ENCODE assay signal across 13 cellular contexts in genomic region chr2:160910681-160911080, GRCh38.
A peak's percentile ranks its signal among the peaks of the same experiment; 100 is the strongest.
DNase-seq lines count a peak whose midpoint lies in the region; ATAC-seq and TF ChIP-seq lines count a peak whose summit lies in the region.
"Had no signal": no experiment of that assay in that cellular context is flagged by ENCODE, and none has a peak within 500 bp of the region (broad histone marks: within the 10 kb centered on the region; RNA-seq: fewer than 3 reads in every experiment).

No MANE protein-coding gene starts in this region.

- no peak overlapping the region for H3K4ac ChIP-seq in neuronal stem cell (ENCODE audit: low read length)

- H4K91ac ChIP-seq in neuronal stem cell (ENCODE audit: low read depth, low read length, poor library complexity): no peak overlapping the region

- no peaks in the 10 kb centered on the region for H3K36me3 ChIP-seq in SK-N-SH (replicated peaks in 1 of 2; ENCODE audit: control insufficient read depth in 1 of 2, insufficient read depth in 2 of 2, low read length in 1 of 2)
- H3K36me3 ChIP-seq in neuronal stem cell (replicated peaks in 1 of 2; ENCODE audit: control insufficient read depth in 2 of 2, insufficient read depth in 2 of 2, low read length in 2 of 2): no peaks in the 10 kb centered on the region

- no peaks in the 10 kb centered on the region for H3K9me3 Mint-ChIP-seq in activated CD4-positive, alpha-beta memory T cell treated with anti-CD3 and anti-CD28 coated beads for 36 hours
- H3K9me3 Mint-ChIP-seq: dendritic cell treated with granulocyte-macrophage colony-stimulating factor and Interleukin-4, amounts not matched to agents 40 ng/mL and 50 ng/mL, for 4 days had no signal

- 22% methylated on average over 2 of the region's 2 CpGs for WGBS in SK-N-SH (ENCODE audit: low lambda C conversion rate)
- no CpG with 5 or more reads among the region's 2 CpGs for WGBS in neuronal stem cell (ENCODE audit: extremely low coverage in 2 of 2, insufficient read length in 2 of 2, insufficient replicate concordance in 1 of 2), 2 donors

- no peak overlapping the region for H2BK5ac ChIP-seq in neuronal stem cell (ENCODE audit: low read length)

- no peak overlapping the region for H3K23ac ChIP-seq in neuronal stem cell (ENCODE audit: low read depth, low read length, poor library complexity)

- TF ChIP-seq EP300 in SK-N-SH (IDR thresholded peaks at IDR 0.05; ENCODE audit: borderline replicate concordance in 1 of 2, low read depth in 1 of 2, low read length in 1 of 2): no peak

- no peak overlapping the region for H4K8ac ChIP-seq in neuronal stem cell (ENCODE audit: low read depth, low read length)

- H3K27ac ChIP-seq in SK-N-SH (ENCODE audit: low read depth in 2 of 2, low read length in 1 of 2) (peak overlapping the region; percentile 60 to 71; a peak in 3 of 4 replicates), neuronal stem cell (replicated peaks; ENCODE audit: low read length) (no peak overlapping the region)

- H3K27ac Mint-ChIP-seq in activated CD4-positive, alpha-beta memory T cell treated with anti-CD3 and anti-CD28 coated beads for 36 hours: no peak overlapping the region
- H3K27ac Mint-ChIP-seq: activated T-cell treated with anti-CD3 and anti-CD28 coated beads, Interleukin-2, amount 50 U/mL, for 72 hours; CD4-positive, alpha-beta memory T cell; dendritic cell treated with granulocyte-macrophage colony-stimulating factor and Interleukin-4, amounts not matched to agents 40 ng/mL and 50 ng/mL, for 4 days; naive thymus-derived CD8-positive, alpha-beta T cell had no signal

- CTCF ChIA-PET in SK-N-SH (lab: Yijun Ruan, JAX): interaction anchor here (0.7 to 1.0 kb wide), 2 partner anchors 9 to 60 kb away, joined by 3 to 5 read pairs; no protein-coding TSS in a partner anchor
- CTCF ChIA-PET in activated CD4-positive, alpha-beta memory T cell treated with anti-CD3 and anti-CD28 coated beads for 36 hours (lab: Charles Lee): no interaction called here

- H3K4me2 ChIP-seq in SK-N-SH: peak overlapping the region; percentile 12; the same call in 1 of the 2 replicates
- no peak overlapping the region for H3K4me2 ChIP-seq in neuronal stem cell (ENCODE audit: insufficient read depth, low read length, poor library complexity, severe bottlenecking)

- no peaks in the 10 kb centered on the region for H3K79me2 ChIP-seq in SK-N-SH (ENCODE audit: insufficient read depth)

- TF ChIP-seq CTCF in AG10803 (conservative IDR thresholded peaks at IDR 0.05; ENCODE audit: low read length) (no peak), SK-N-SH (IDR thresholded peaks at IDR 0.05) (no peak), fibroblast of the aortic adventitia (IDR thresholded peaks at IDR 0.05; ENCODE audit: insufficient read depth, low read length) (no peak)

- H3K9ac ChIP-seq in SK-N-SH (no peak overlapping the region; the same call in 1 of the 2 replicates), neuronal stem cell (ENCODE audit: low read depth, low read length, poor library complexity) (no peak overlapping the region)

- H4K20me1 ChIP-seq in SK-N-SH (ENCODE audit: insufficient read depth): no peaks in the 10 kb centered on the region

- no peak overlapping the region for H3K4me3 Mint-ChIP-seq in activated CD4-positive, alpha-beta memory T cell treated with anti-CD3 and anti-CD28 coated beads for 36 hours
- H3K4me3 Mint-ChIP-seq: activated T-cell treated with anti-CD3 and anti-CD28 coated beads, Interleukin-2, amount 50 U/mL, for 72 hours; CD4-positive, alpha-beta memory T cell; dendritic cell treated with granulocyte-macrophage colony-stimulating factor and Interleukin-4, amounts not matched to agents 40 ng/mL and 50 ng/mL, for 4 days; naive thymus-derived CD8-positive, alpha-beta T cell had no signal

- no peaks in the 10 kb centered on the region for H3K79me1 ChIP-seq in neuronal stem cell (ENCODE audit: low read depth, low read length)

- no peak for TF ChIP-seq RAD21 in SK-N-SH (IDR thresholded peaks at IDR 0.05; ENCODE audit: low read length)

- H3K27me3 ChIP-seq in SK-N-SH (ENCODE audit: insufficient read depth) (no peaks in the 10 kb centered on the region), neuronal stem cell (ENCODE audit: control insufficient read depth in 3 of 3, insufficient read depth in 3 of 3, low read depth in 1 of 3, low read length in 3 of 3) (no peaks in the 10 kb centered on the region)

- POLR2A ChIA-PET in SK-N-SH (lab: Yijun Ruan, JAX): no interaction called here
- POLR2A ChIA-PET in activated CD4-positive, alpha-beta memory T cell treated with anti-CD3 and anti-CD28 coated beads for 36 hours (lab: Charles Lee): no interaction called here

- H3K36me3 Mint-ChIP-seq in activated CD4-positive, alpha-beta memory T cell treated with anti-CD3 and anti-CD28 coated beads for 36 hours: no peaks in the 10 kb centered on the region
- H3K36me3 Mint-ChIP-seq: CD4-positive, alpha-beta memory T cell; naive thymus-derived CD8-positive, alpha-beta T cell had no signal

- no peaks in the 10 kb centered on the region for H3K4me1 Mint-ChIP-seq in activated CD4-positive, alpha-beta memory T cell treated with anti-CD3 and anti-CD28 coated beads for 36 hours (ENCODE audit: low read depth)

- intact Hi-C loops in activated CD4-positive, alpha-beta memory T cell treated with anti-CD3 and anti-CD28 coated beads for 36 hours (cut with micrococcal nuclease): no loop called here

- H3K4me1 ChIP-seq in SK-N-SH (ENCODE audit: control insufficient read depth in 1 of 2, insufficient read depth in 2 of 2, low read depth in 1 of 2, low read length in 1 of 2) (peaks cover 6 to 14% of the 10 kb centered on the region in 2 experiments; a peak in 3 of 4 replicates), neuronal stem cell (ENCODE audit: control insufficient read depth in 2 of 2, insufficient read depth in 1 of 2, low read depth in 1 of 2, low read length in 2 of 2) (peaks cover 9 to 33% of the 10 kb centered on the region in 2 donors)

- H3K27me3 Mint-ChIP-seq in activated CD4-positive, alpha-beta memory T cell treated with anti-CD3 and anti-CD28 coated beads for 36 hours: peaks cover 2% of the 10 kb centered on the region

- no peak for ATAC-seq in GM18519 (IDR thresholded peaks at IDR 0.05; ENCODE audit: low FRiP score, unreplicated experiment)
- ATAC-seq: activated T-cell treated with anti-CD3 and anti-CD28 coated beads, Interleukin-2, amount 50 U/mL, for 72 hours; naive thymus-derived CD8-positive, alpha-beta T cell had no signal

- no peak overlapping the region for H2BK15ac ChIP-seq in neuronal stem cell (ENCODE audit: low read length)

- H2AFZ ChIP-seq in SK-N-SH (ENCODE audit: low read depth): no peak overlapping the region
- peak overlapping the region; percentile 46 for H2AFZ ChIP-seq in neuronal stem cell (ENCODE audit: low read length)

- no peaks in the 10 kb centered on the region for H3K9me2 ChIP-seq in SK-N-SH

- H3K9me3 ChIP-seq in SK-N-SH (no peaks in the 10 kb centered on the region), neuronal stem cell (replicated peaks in 1 of 2; ENCODE audit: control insufficient read depth in 2 of 2, insufficient read depth in 1 of 2, low read depth in 1 of 2, low read length in 2 of 2) (no peaks in the 10 kb centered on the region)

- no peak overlapping the region for H3K14ac ChIP-seq in neuronal stem cell (ENCODE audit: low read length)

- no peaks in the 10 kb centered on the region for H3F3A ChIP-seq in SK-N-SH (replicated peaks; ENCODE audit: insufficient read depth)

- H2BK12ac ChIP-seq in neuronal stem cell (ENCODE audit: low read length): no peak overlapping the region

- DNase-seq in AG10803 (ENCODE audit: low read depth): peak; percentile 97
- DNase-seq in SK-N-SH: peak; percentile 15
- peak; percentile 91 for DNase-seq in fibroblast of the aortic adventitia (ENCODE audit: low read depth)
- DNase-seq in neuronal stem cell (ENCODE audit: low spot score): no peak
- no peak for DNase-seq in activated CD4-positive, alpha-beta memory T cell treated with anti-CD3 and anti-CD28 coated beads for 36 hours
- DNase-seq in NCI-H2227 treated with DMSO at 0.1 percent for 48 hours (lab: John Stamatoyannopoulos, UW): no peak
- DNase-seq in NCI-H226: no peak
- DNase-seq: activated T-cell treated with anti-CD3 and anti-CD28 coated beads, Interleukin-2, amount 50 U/mL, for 72 hours; CD4-positive, alpha-beta memory T cell; naive thymus-derived CD8-positive, alpha-beta T cell; stimulated activated CD4-positive, alpha-beta T cell treated with anti-CD3 and anti-CD28 coated beads, Interleukin-2, amount 100 ng/mL, for 48 hours had no signal

- H2AK5ac ChIP-seq in neuronal stem cell (ENCODE audit: low read depth, low read length): no peak overlapping the region

- no peak overlapping the region for H3K18ac ChIP-seq in neuronal stem cell (ENCODE audit: low read length)

- H2BK120ac ChIP-seq in neuronal stem cell (ENCODE audit: low read depth, low read length): no peak overlapping the region

- H3K4me3 ChIP-seq in AG10803 (ENCODE audit: low read length) (no peak overlapping the region), SK-N-SH (ENCODE audit: low read depth in 2 of 2, low read length in 1 of 2) (no peak overlapping the region), fibroblast of the aortic adventitia (ENCODE audit: low read depth, low read length) (no peak overlapping the region), neuronal stem cell (ENCODE audit: low read length in 2 of 2) (no peak overlapping the region)

TF ChIP-seq in SK-N-SH, 30 proteins besides CTCF, POLR2A, EP300 and RAD21:
- TF ChIP-seq TCF12 (IDR thresholded peaks at IDR 0.05) (peak; percentile 30; the same call in 1 of the 2 replicates), MAX (IDR thresholded peaks at IDR 0.05; ENCODE audit: low read depth) (no peak)
TF ChIP-seq in SK-N-SH: peak in this region for 1.

Comparison
In these comparisons a context has a peak if more than half of its experiments do, and no peak if none do; other contexts are left out.
1. DNase-seq: peak in AG10803 (single experiment), SK-N-SH (single experiment) and fibroblast of the aortic adventitia (single experiment); none in neuronal stem cell (single experiment), activated CD4-positive, alpha-beta memory T cell treated with anti-CD3 and anti-CD28 coated beads for 36 hours (single experiment), NCI-H2227 treated with DMSO at 0.1 percent for 48 hours (single experiment) and NCI-H226 (single experiment).